Comparison of ENCODE assay signal across 1 cellular context in the genomic region with DNA sequence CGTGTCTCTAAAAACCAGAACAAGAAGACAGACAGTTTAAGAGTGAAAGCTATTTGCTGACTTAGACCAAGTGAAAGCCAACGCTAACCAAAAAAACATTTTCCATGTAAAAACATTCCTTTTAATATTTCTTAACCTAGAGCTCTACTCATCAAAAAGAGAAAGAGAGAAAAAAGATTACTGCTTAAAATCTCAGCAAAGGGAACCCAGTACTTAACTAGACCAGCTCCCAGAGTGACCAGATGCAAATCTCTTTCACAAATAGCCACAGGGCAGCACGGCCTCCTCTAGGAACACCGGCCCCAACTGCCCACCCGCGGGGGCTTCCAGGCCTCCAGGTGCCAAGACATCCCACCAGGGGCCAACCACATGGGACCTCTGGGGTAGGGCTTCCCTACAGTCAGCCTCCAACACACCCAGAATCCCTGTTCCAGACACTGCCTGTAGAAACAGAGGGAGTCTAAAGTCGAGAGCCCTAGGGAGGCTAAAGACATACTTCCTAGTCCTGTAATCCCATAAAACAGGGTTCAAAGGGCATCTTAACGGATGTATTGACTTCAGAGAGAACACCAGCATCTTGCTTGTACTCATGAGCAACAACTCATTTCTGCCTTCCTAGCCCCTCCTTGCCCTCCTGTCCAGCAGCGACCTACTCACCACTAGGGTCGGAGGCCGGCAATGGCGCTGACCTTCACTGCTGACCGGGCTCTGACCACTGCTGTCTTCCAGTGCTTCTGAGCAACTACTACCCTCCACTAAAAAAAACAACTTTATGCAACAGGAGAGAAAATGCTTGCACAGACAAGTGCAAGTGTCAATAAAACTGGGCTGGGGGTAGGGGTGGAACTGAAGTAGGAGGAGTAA.
TF ChIP-seq lines count a peak whose summit lies in the region.

No MANE protein-coding gene starts in this region.

TF ChIP-seq in HepG2, 621 proteins besides CTCF, POLR2A, EP300 and RAD21 (continues in another document):
- no peak for TF ChIP-seq SNAPC2 (CRISPR knock-in tag; IDR thresholded peaks at IDR 0.05)
- no peak for TF ChIP-seq BRD4 (CRISPR knock-in tag; IDR thresholded peaks at IDR 0.05)
- TF ChIP-seq HOXA5 (CRISPR knock-in tag; IDR thresholded peaks at IDR 0.05), result no peak
- no peak for TF ChIP-seq ZBTB3 (CRISPR knock-in tag; IDR thresholded peaks at IDR 0.05; ENCODE audit: borderline replicate concordance, low read depth)
- TF ChIP-seq ATF1 (CRISPR knock-in tag; IDR thresholded peaks at IDR 0.05), result no peak
- TF ChIP-seq HNF4A (CRISPR knock-in tag; IDR thresholded peaks at IDR 0.05), result peak; percentile 90
- no peak for TF ChIP-seq GZF1 (CRISPR knock-in tag; IDR thresholded peaks at IDR 0.05)
- TF ChIP-seq, protein P1, sequence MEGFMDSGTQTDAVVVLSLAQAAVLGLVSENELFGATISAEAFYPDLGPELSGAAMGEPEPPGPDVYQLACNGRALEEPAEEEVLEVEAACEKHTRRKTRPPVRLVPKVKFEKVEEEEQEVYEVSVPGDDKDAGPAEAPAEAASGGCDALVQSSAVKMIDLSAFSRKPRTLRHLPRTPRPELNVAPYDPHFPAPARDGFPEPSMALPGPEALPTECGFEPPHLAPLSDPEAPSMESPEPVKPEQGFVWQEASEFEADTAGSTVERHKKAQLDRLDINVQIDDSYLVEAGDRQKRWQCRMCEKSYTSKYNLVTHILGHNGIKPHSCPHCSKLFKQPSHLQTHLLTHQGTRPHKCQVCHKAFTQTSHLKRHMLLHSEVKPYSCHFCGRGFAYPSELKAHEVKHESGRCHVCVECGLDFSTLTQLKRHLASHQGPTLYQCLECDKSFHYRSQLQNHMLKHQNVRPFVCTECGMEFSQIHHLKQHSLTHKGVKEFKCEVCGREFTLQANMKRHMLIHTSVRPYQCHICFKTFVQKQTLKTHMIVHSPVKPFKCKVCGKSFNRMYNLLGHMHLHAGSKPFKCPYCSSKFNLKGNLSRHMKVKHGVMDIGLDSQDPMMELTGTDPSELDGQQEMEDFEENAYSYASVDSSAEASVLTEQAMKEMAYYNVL (CRISPR knock-in tag; IDR thresholded peaks at IDR 0.05; ENCODE audit: borderline replicate concordance), result no peak
- TF ChIP-seq EEA1 (CRISPR knock-in tag; IDR thresholded peaks at IDR 0.05; ENCODE audit: borderline replicate concordance), result no peak
- TF ChIP-seq IRF2 (CRISPR knock-in tag; IDR thresholded peaks at IDR 0.05), result peak; percentile 52; the same call in 1 of the 2 replicates
- no peak for TF ChIP-seq RFX3 (CRISPR knock-in tag; IDR thresholded peaks at IDR 0.05)
- TF ChIP-seq ZNF737 (CRISPR knock-in tag; IDR thresholded peaks at IDR 0.05; ENCODE audit: borderline replicate concordance), result no peak
- no peak for TF ChIP-seq GPN1 (CRISPR knock-in tag; IDR thresholded peaks at IDR 0.05; ENCODE audit: borderline replicate concordance)
- TF ChIP-seq ZBTB7B (CRISPR knock-in tag; IDR thresholded peaks at IDR 0.05), result peak; percentile 69; the same call in 1 of the 2 replicates
- TF ChIP-seq POLR2G (IDR thresholded peaks at IDR 0.05; ENCODE audit: low read depth, low read length), result no peak
- no peak for TF ChIP-seq ZZZ3 (CRISPR knock-in tag; IDR thresholded peaks at IDR 0.05; ENCODE audit: borderline replicate concordance)
- TF ChIP-seq, protein P2, sequence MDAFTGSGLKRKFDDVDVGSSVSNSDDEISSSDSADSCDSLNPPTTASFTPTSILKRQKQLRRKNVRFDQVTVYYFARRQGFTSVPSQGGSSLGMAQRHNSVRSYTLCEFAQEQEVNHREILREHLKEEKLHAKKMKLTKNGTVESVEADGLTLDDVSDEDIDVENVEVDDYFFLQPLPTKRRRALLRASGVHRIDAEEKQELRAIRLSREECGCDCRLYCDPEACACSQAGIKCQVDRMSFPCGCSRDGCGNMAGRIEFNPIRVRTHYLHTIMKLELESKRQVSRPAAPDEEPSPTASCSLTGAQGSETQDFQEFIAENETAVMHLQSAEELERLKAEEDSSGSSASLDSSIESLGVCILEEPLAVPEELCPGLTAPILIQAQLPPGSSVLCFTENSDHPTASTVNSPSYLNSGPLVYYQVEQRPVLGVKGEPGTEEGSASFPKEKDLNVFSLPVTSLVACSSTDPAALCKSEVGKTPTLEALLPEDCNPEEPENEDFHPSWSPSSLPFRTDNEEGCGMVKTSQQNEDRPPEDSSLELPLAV (CRISPR knock-in tag; conservative IDR thresholded peaks at IDR 0.05; ENCODE audit: low read depth), result no peak
- no peak for TF ChIP-seq FOSL1 (CRISPR knock-in tag; IDR thresholded peaks at IDR 0.05; ENCODE audit: borderline replicate concordance)
- TF ChIP-seq ZC3H4 (CRISPR knock-in tag; IDR thresholded peaks at IDR 0.05; ENCODE audit: borderline replicate concordance), result no peak
- TF ChIP-seq, protein P3, sequence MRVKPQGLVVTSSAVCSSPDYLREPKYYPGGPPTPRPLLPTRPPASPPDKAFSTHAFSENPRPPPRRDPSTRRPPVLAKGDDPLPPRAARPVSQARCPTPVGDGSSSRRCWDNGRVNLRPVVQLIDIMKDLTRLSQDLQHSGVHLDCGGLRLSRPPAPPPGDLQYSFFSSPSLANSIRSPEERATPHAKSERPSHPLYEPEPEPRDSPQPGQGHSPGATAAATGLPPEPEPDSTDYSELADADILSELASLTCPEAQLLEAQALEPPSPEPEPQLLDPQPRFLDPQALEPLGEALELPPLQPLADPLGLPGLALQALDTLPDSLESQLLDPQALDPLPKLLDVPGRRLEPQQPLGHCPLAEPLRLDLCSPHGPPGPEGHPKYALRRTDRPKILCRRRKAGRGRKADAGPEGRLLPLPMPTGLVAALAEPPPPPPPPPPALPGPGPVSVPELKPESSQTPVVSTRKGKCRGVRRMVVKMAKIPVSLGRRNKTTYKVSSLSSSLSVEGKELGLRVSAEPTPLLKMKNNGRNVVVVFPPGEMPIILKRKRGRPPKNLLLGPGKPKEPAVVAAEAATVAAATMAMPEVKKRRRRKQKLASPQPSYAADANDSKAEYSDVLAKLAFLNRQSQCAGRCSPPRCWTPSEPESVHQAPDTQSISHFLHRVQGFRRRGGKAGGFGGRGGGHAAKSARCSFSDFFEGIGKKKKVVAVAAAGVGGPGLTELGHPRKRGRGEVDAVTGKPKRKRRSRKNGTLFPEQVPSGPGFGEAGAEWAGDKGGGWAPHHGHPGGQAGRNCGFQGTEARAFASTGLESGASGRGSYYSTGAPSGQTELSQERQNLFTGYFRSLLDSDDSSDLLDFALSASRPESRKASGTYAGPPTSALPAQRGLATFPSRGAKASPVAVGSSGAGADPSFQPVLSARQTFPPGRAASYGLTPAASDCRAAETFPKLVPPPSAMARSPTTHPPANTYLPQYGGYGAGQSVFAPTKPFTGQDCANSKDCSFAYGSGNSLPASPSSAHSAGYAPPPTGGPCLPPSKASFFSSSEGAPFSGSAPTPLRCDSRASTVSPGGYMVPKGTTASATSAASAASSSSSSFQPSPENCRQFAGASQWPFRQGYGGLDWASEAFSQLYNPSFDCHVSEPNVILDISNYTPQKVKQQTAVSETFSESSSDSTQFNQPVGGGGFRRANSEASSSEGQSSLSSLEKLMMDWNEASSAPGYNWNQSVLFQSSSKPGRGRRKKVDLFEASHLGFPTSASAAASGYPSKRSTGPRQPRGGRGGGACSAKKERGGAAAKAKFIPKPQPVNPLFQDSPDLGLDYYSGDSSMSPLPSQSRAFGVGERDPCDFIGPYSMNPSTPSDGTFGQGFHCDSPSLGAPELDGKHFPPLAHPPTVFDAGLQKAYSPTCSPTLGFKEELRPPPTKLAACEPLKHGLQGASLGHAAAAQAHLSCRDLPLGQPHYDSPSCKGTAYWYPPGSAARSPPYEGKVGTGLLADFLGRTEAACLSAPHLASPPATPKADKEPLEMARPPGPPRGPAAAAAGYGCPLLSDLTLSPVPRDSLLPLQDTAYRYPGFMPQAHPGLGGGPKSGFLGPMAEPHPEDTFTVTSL (CRISPR knock-in tag; IDR thresholded peaks at IDR 0.05; ENCODE audit: borderline replicate concordance), result no peak
- TF ChIP-seq, protein P4, sequence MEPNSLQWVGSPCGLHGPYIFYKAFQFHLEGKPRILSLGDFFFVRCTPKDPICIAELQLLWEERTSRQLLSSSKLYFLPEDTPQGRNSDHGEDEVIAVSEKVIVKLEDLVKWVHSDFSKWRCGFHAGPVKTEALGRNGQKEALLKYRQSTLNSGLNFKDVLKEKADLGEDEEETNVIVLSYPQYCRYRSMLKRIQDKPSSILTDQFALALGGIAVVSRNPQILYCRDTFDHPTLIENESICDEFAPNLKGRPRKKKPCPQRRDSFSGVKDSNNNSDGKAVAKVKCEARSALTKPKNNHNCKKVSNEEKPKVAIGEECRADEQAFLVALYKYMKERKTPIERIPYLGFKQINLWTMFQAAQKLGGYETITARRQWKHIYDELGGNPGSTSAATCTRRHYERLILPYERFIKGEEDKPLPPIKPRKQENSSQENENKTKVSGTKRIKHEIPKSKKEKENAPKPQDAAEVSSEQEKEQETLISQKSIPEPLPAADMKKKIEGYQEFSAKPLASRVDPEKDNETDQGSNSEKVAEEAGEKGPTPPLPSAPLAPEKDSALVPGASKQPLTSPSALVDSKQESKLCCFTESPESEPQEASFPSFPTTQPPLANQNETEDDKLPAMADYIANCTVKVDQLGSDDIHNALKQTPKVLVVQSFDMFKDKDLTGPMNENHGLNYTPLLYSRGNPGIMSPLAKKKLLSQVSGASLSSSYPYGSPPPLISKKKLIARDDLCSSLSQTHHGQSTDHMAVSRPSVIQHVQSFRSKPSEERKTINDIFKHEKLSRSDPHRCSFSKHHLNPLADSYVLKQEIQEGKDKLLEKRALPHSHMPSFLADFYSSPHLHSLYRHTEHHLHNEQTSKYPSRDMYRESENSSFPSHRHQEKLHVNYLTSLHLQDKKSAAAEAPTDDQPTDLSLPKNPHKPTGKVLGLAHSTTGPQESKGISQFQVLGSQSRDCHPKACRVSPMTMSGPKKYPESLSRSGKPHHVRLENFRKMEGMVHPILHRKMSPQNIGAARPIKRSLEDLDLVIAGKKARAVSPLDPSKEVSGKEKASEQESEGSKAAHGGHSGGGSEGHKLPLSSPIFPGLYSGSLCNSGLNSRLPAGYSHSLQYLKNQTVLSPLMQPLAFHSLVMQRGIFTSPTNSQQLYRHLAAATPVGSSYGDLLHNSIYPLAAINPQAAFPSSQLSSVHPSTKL (CRISPR knock-in tag; IDR thresholded peaks at IDR 0.05), result peak; percentile 69
- no peak for TF ChIP-seq NFIC (IDR thresholded peaks at IDR 0.05; ENCODE audit: low read length)
- TF ChIP-seq ADNP (CRISPR knock-in tag; IDR thresholded peaks at IDR 0.05), result no peak
- TF ChIP-seq CEBPB (IDR thresholded peaks at IDR 0.05; ENCODE audit: borderline replicate concordance, low read depth, low read length), result no peak
- TF ChIP-seq, protein P5, sequence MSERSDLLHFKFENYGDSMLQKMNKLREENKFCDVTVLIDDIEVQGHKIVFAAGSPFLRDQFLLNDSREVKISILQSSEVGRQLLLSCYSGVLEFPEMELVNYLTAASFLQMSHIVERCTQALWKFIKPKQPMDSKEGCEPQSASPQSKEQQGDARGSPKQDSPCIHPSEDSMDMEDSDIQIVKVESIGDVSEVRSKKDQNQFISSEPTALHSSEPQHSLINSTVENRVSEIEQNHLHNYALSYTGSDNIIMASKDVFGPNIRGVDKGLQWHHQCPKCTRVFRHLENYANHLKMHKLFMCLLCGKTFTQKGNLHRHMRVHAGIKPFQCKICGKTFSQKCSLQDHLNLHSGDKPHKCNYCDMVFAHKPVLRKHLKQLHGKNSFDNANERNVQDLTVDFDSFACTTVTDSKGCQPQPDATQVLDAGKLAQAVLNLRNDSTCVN (CRISPR knock-in tag; IDR thresholded peaks at IDR 0.05; ENCODE audit: borderline replicate concordance), result 0 out of 2 replicates have a peak, but pooled peaks have one; percentile 10
- TF ChIP-seq DMAP1 (CRISPR knock-in tag; IDR thresholded peaks at IDR 0.05), result 0 out of 2 replicates have a peak, but pooled peaks have one; percentile 35
- TF ChIP-seq, protein P6, sequence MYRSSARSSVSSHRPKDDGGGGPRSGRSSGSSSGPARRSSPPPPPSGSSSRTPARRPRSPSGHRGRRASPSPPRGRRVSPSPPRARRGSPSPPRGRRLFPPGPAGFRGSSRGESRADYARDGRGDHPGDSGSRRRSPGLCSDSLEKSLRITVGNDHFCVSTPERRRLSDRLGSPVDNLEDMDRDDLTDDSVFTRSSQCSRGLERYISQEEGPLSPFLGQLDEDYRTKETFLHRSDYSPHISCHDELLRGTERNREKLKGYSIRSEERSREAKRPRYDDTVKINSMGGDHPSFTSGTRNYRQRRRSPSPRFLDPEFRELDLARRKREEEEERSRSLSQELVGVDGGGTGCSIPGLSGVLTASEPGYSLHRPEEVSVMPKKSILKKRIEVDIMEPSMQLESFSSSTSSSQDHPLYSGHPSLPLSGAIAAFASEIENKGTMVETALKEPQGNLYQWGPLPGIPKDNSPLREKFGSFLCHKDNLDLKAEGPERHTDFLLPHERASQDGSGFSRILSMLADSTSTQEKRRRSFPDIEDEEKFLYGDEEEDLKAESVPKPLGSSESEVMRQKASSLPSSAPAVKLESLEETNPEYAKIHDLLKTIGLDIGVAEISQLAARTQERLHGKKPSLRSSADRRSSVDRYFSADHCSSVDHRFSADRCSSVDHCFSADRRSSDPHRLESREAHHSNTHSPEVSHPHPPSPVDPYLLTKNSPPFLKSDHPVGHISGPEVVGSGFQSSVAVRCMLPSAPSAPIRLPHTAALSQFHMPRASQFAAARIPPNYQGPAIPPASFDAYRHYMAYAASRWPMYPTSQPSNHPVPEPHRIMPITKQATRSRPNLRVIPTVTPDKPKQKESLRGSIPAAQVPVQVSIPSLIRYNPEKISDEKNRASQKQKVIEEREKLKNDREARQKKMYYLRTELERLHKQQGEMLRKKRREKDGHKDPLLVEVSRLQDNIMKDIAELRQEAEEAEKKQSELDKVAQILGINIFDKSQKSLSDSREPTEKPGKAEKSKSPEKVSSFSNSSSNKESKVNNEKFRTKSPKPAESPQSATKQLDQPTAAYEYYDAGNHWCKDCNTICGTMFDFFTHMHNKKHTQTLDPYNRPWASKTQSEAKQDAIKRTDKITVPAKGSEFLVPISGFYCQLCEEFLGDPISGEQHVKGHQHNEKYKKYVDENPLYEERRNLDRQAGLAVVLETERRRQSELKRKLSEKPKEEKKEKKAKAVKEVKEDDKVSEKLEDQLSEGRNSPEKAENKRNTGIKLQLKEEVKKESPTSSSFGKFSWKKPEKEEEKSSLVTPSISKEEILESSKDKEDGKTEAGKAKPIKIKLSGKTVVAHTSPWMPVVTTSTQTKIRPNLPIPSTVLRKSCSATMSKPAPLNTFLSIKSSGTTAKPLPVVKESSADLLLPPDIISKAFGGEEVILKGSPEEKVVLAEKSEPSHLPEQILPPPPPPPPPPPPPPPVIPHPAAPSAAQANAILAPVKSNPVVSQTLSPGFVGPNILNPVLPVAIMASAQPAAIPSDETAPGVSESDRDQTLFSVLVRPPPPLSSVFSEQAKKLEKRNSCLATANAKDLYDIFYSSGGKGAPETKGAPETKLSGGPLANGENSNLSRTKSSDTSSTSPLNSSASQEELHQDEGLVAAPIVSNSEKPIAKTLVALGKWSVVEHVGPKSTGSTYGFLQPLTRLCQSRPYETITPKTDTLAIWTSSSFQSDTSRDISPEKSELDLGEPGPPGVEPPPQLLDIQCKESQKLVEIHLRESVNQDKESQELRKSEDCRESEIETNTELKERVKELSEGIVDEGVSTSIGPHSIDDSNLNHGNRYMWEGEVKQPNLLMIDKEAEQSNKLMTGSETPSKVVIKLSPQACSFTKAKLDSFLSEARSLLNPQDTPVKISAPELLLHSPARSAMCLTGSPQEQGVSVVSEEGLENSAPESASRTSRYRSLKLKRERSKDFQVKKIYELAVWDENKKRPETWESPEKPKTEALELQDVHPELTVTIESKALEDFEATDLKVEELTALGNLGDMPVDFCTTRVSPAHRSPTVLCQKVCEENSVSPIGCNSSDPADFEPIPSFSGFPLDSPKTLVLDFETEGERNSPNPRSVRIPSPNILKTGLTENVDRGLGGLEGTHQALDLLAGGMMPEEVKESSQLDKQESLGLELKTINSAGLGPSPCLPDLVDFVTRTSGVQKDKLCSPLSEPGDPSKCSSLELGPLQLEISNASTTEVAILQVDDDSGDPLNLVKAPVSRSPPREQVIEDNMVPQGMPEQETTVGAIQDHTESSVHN (CRISPR knock-in tag; IDR thresholded peaks at IDR 0.05), result no peak
- TF ChIP-seq NFYB (CRISPR knock-in tag; IDR thresholded peaks at IDR 0.05), result no peak
- no peak for TF ChIP-seq ZBTB21 (CRISPR knock-in tag; IDR thresholded peaks at IDR 0.05)
- TF ChIP-seq ZNF569 (CRISPR knock-in tag; IDR thresholded peaks at IDR 0.05; ENCODE audit: borderline replicate concordance), result no peak
- TF ChIP-seq ZFP82 (CRISPR knock-in tag; IDR thresholded peaks at IDR 0.05; ENCODE audit: borderline replicate concordance), result no peak
